ENCODE assay signal across 8 cellular contexts in the genomic region with DNA sequence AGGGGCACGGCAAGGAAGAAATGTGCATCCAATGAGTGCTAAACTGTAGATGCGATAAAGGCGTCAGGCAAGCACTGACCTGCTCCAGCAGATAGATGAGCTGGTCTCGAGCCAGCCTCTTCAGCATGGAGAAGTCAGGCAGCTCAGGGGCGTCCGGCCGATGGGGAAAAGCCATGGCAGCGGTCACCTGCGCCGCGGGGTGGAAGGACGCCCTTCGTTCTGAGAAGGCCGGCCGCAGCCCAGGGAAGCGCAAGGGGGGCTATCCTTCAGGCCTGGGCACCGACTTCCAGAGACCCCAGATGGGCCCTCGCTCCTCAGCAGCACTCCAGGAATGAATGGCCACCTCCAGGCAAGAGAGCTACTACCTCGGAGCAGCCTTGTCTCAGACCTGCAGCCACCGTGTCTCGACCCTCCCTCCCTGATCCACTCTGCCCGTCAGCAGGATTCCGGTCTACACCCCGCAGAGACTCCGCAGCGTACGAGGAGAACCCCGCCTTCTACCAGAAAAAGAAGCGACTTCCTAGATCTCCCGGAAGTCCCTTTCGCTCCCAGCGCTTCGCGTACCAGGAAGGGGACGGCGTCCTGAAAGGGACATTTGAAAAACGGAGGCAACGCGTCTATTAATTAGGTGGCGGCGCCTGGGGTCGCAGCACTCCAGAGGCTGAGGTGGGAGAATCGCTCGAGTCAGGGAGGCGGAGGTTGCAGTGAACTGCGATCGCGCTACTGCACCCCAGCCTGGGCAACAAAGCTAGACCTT. TPM values are rescaled to one million over a fixed set of nuclear protein-coding genes. Genes with fewer than 3 reads are reported as not detected.
DNase-seq lines count a peak whose midpoint lies in the region; ATAC-seq and TF ChIP-seq lines count a peak whose summit lies in the region.

A gene (minus strand): TSS at position 520 of the 757 bp plus-strand sequence. CDS start 345 bp downstream, at position 175.

- peak in 1 of 2 donors; percentile 41 for TF ChIP-seq POLR2A in heart left ventricle (IDR thresholded peaks at IDR 0.05)

- DNase-seq in GM04504 (ENCODE audit: low read depth): peak; percentile 58
- peak; percentile 89 to 97 (median 96) for DNase-seq in NCI-H1417 (lab: John Stamatoyannopoulos, UW)
- peak; percentile 87 for DNase-seq in SW480 (ENCODE audit: low spot score)
- peak; percentile 79 for DNase-seq in activated naive CD8-positive, alpha-beta T cell treated with anti-CD3 and anti-CD28 coated beads, Interleukin-2, amount 50 U/mL, for 24 hours
- DNase-seq in heart left ventricle: peak; percentile 86 to 90 (median 90)
- peak; percentile 89 for DNase-seq in pons (ENCODE audit: low spot score)
- peak; percentile 80 for DNase-seq in type B pancreatic cell (ENCODE audit: extremely low spot score, unreplicated experiment)

- peaks cover 0 to 12% (median 0%) of the 10 kb centered on the region in 9 donors for H3K36me3 ChIP-seq in heart left ventricle

- peak within 1 kb of the TSS; percentile 69 to 100 (median 97) for H3K4me3 ChIP-seq in heart left ventricle

- TF ChIP-seq CTCF in heart left ventricle (IDR thresholded peaks at IDR 0.05): no peak
- TF ChIP-seq CTCF in type B pancreatic cell (conservative IDR thresholded peaks at IDR 0.05): no peak

- ATAC-seq in HG02642 (IDR thresholded peaks at IDR 0.05; ENCODE audit: poor library complexity, unreplicated experiment) (peak; percentile 84), heart left ventricle (peak; percentile 72 to 96 (median 94))
- ATAC-seq in activated naive CD8-positive, alpha-beta T cell treated with anti-CD3 and anti-CD28 coated beads, Interleukin-2, amount 50 U/mL, for 24 hours: peak; percentile 92

- WGBS in heart left ventricle, 4 donors: 0% methylated on average over 27 to 48 of the region's 48 CpGs

- H3K27ac ChIP-seq in heart left ventricle: peak within 1 kb of the TSS in 11 of 12 donors; percentile 48 to 86 (median 77)

- H3K4me1 Mint-ChIP-seq in activated naive CD8-positive, alpha-beta T cell treated with anti-CD3 and anti-CD28 coated beads, Interleukin-2, amount 50 U/mL, for 24 hours: peaks cover 34% of the 10 kb centered on the region
- H3K4me1 Mint-ChIP-seq in type B pancreatic cell (ENCODE audit: unreplicated experiment): peaks cover 39% of the 10 kb centered on the region

- no peaks in the 10 kb centered on the region for H3K27me3 ChIP-seq in heart left ventricle

- no peaks in the 10 kb centered on the region for H3K27me3 Mint-ChIP-seq in activated naive CD8-positive, alpha-beta T cell treated with anti-CD3 and anti-CD28 coated beads, Interleukin-2, amount 50 U/mL, for 24 hours
- no peaks in the 10 kb centered on the region for H3K27me3 Mint-ChIP-seq in type B pancreatic cell

- peak within 1 kb of the TSS; percentile 93 for H3K27ac Mint-ChIP-seq in activated naive CD8-positive, alpha-beta T cell treated with anti-CD3 and anti-CD28 coated beads, Interleukin-2, amount 50 U/mL, for 24 hours
- H3K27ac Mint-ChIP-seq in type B pancreatic cell: peak within 1 kb of the TSS; percentile 95

- H3K9me3 Mint-ChIP-seq in activated naive CD8-positive, alpha-beta T cell treated with anti-CD3 and anti-CD28 coated beads, Interleukin-2, amount 50 U/mL, for 24 hours: no peaks in the 10 kb centered on the region
- no peaks in the 10 kb centered on the region for H3K9me3 Mint-ChIP-seq in type B pancreatic cell

- intact Hi-C loops in heart left ventricle (cut with DNase I): loop anchor here in 2 of 10 donors (2.0 to 10.0 kb wide), 2 partner anchors 23 to 67 kb away; a partner anchor contains a TSS

- no peaks in the 10 kb centered on the region for H3K36me3 Mint-ChIP-seq in activated naive CD8-positive, alpha-beta T cell treated with anti-CD3 and anti-CD28 coated beads, Interleukin-2, amount 50 U/mL, for 24 hours (ENCODE audit: low read depth)
- H3K36me3 Mint-ChIP-seq in type B pancreatic cell: peaks cover 12% of the 10 kb centered on the region

- peaks cover 0 to 27% (median 15%) of the 10 kb centered on the region in 12 donors for H3K4me1 ChIP-seq in heart left ventricle

- peak within 1 kb of the TSS; percentile 92 for H3K4me3 Mint-ChIP-seq in activated naive CD8-positive, alpha-beta T cell treated with anti-CD3 and anti-CD28 coated beads, Interleukin-2, amount 50 U/mL, for 24 hours
- peak within 1 kb of the TSS; percentile 98 for H3K4me3 Mint-ChIP-seq in type B pancreatic cell

- no peaks in the 10 kb centered on the region for H3K9me3 ChIP-seq in heart left ventricle

RNA-seq across cellular contexts. Expression of the gene that starts here (rescaled TPM):
- 1 to 10 TPM; 2.9 to 7.9 (median 5.7) TPM for total RNA-seq in heart left ventricle
- 1 to 10 TPM; 3.8 to 8.2 TPM for polyA plus RNA-seq in heart left ventricle
- 20.2 and 25.5 TPM in 2 replicates for total RNA-seq in type B pancreatic cell (ENCODE audit: low replicate concordance)

Comparison
In these comparisons a context has a peak if more than half of its experiments do, and no peak if none do; other contexts are left out.
1. Peak in every context shown above with its lines: DNase-seq, ATAC-seq, H3K4me3 ChIP-seq and H3K27ac ChIP-seq.